14 cellular contexts compared by ENCODE assay signal in genomic region chr1:203590559-203590958, GRCh38. TPM values are rescaled to one million over a fixed set of nuclear protein-coding genes. Genes with fewer than 3 reads are reported as not detected.
DNase-seq lines count a peak whose midpoint lies in the region; ATAC-seq and TF ChIP-seq lines count a peak whose summit lies in the region.
"Had no signal": no experiment of that assay in that cellular context is flagged by ENCODE, and none has a peak within 500 bp of the region (broad histone marks: within the 10 kb centered on the region; RNA-seq: fewer than 3 reads in every experiment).

No MANE protein-coding gene starts in this region.

- no peak for TF ChIP-seq CTCF in RWPE2 (IDR thresholded peaks at IDR 0.05; ENCODE audit: poor library complexity, severe bottlenecking)
- TF ChIP-seq CTCF in foreskin keratinocyte (conservative IDR thresholded peaks at IDR 0.05) = no peak
- no peak for TF ChIP-seq CTCF in vagina (IDR thresholded peaks at IDR 0.05)

- intact Hi-C loops in vagina (cut with DNase I) = loop anchor here (10.0 kb wide), 1 partner anchor 226 kb away; no protein-coding TSS in a partner anchor

- H3K9me3 ChIP-seq in RWPE2 (ENCODE audit: severe bottlenecking) = no peaks in the 10 kb centered on the region
- H3K9me3 ChIP-seq in vagina = no peaks in the 10 kb centered on the region
- H3K9me3 ChIP-seq: upper lobe of left lung had no signal

- TF ChIP-seq POLR2A in vagina (IDR thresholded peaks at IDR 0.05) = no peak

- peak; percentile 46; the same call in 2 of the 3 replicates for ATAC-seq in RWPE2 (ENCODE audit: low read depth)
- ATAC-seq in foreskin keratinocyte = peak; percentile 53
- ATAC-seq in HG03196 (IDR thresholded peaks at IDR 0.05; ENCODE audit: unreplicated experiment) = no peak
- ATAC-seq: activated naive CD4-positive, alpha-beta T cell treated with anti-CD3 and anti-CD28 coated beads, Interleukin-2, amount 50 U/mL, for 72 hours had no signal

- DNase-seq in NCI-H2227 (lab: John Stamatoyannopoulos, UW; ENCODE audit: unreplicated experiment) = peak; percentile 17
- DNase-seq in NCI-H2227 treated with DMSO at 0.1 percent for 48 hours (lab: John Stamatoyannopoulos, UW) = no peak
- no peak for DNase-seq in RWPE2 (ENCODE audit: low spot score)
- peak in 1 of 2 donors; percentile 33 for DNase-seq in foreskin keratinocyte
- DNase-seq in vagina (ENCODE audit: extremely low spot score in 2 of 2) = no peak
- no peak for DNase-seq in NCI-H748 (lab: John Stamatoyannopoulos, UW; ENCODE audit: unreplicated experiment)
- DNase-seq in GM03348 (ENCODE audit: low spot score) = no peak
- DNase-seq: caudate nucleus; CD8-positive, alpha-beta memory T cell; stimulated activated CD4-positive, alpha-beta T cell treated with anti-CD3 and anti-CD28 coated beads, Interleukin-2, amount 100 ng/mL, for 48 hours; upper lobe of left lung had no signal

- H3K27me3 ChIP-seq in RWPE2 (ENCODE audit: insufficient read depth, poor library complexity, severe bottlenecking) = no peaks in the 10 kb centered on the region
- H3K27me3 ChIP-seq in foreskin keratinocyte = peaks cover 5% of the 10 kb centered on the region
- no peaks in the 10 kb centered on the region for H3K27me3 ChIP-seq in vagina
- H3K27me3 ChIP-seq: upper lobe of left lung had no signal

- no peak overlapping the region for H3K27ac ChIP-seq in RWPE2 (ENCODE audit: poor library complexity, severe bottlenecking)
- no peak overlapping the region for H3K27ac ChIP-seq in foreskin keratinocyte
- peak overlapping the region; percentile 6 for H3K27ac ChIP-seq in vagina
- H3K27ac ChIP-seq: 22Rv1, upper lobe of left lung had no signal

- H3K4me3 ChIP-seq in RWPE2 (ENCODE audit: severe bottlenecking) (no peak overlapping the region), vagina (no peak overlapping the region)
- H3K4me3 ChIP-seq: upper lobe of left lung had no signal

- H3K4me1 ChIP-seq in RWPE2 (ENCODE audit: insufficient read depth, poor library complexity, severe bottlenecking) (peaks cover 4% of the 10 kb centered on the region), foreskin keratinocyte (peaks cover 6% of the 10 kb centered on the region), vagina (peaks cover 6% of the 10 kb centered on the region)

- H3K36me3 ChIP-seq in RWPE2 (ENCODE audit: low read depth) (no peaks in the 10 kb centered on the region), vagina (no peaks in the 10 kb centered on the region)
- H3K36me3 ChIP-seq: upper lobe of left lung had no signal

RNA-seq across cellular contexts. Expression of gene ATP2B4, which starts 36.1 kb away (rescaled TPM):
- total RNA-seq in foreskin keratinocyte (71.9 and 82.3 TPM in 2 replicates), vagina (101 TPM)
- polyA plus RNA-seq in foreskin keratinocyte = 21.2 and 22.1 TPM in 2 replicates
